24 cellular contexts compared by ENCODE assay signal in the genomic region with DNA sequence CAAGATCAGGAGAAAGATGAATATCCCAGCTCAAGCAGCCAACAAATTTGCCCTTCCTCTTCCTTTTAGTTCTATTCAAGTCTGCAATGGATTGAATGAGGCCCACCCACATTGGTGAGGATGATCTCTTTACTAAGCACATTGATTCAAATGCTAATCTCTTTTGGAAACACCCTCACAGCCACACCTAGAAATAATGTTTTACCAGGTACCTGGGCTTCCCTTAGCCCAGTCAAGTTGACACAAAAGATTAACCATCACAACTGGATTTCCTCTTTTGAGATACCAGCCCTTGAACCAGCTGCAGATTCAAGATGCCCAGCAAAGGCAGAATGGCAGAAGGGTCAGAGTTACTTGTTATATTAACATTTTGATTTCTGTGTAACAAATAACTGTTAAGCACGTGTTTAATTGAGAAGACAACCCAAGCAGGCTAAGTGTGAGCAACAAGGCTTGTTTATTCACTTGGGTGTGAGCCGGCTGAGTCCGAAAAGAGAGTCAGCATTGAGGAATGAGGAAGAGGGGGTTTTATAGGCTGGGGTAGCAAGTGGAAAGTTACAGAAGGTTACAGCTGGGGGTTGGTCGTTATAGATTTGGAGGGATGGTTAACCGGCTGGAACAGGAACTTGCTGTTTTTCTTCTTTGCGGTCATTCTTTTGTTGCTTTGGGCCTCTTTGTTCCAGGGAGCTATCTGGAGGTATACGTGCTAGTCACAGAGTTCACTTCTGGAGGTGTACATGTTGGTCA.
DNase-seq lines count a peak whose midpoint lies in the region; ATAC-seq and TF ChIP-seq lines count a peak whose summit lies in the region.
"Had no signal": no experiment of that assay in that cellular context is flagged by ENCODE, and none has a peak within 500 bp of the region (broad histone marks: within the 10 kb centered on the region; RNA-seq: fewer than 3 reads in every experiment).

No MANE protein-coding gene starts in this region.

- H3K9me3 Mint-ChIP-seq in endodermal cell, result peaks cover 14% of the 10 kb centered on the region
- H3K9me3 Mint-ChIP-seq: activated CD4-positive, alpha-beta T cell treated with anti-CD3 and anti-CD28 coated beads, Interleukin-2, amount 10 ng/mL, durations not matched to agents 24 days and 14 days had no signal

- peaks cover 77% of the 10 kb centered on the region for H3K4me1 Mint-ChIP-seq in endodermal cell
- H3K4me1 Mint-ChIP-seq: activated CD4-positive, alpha-beta T cell treated with anti-CD3 and anti-CD28 coated beads, Interleukin-2, amount 10 ng/mL, durations not matched to agents 24 days and 14 days; naive thymus-derived CD4-positive, alpha-beta T cell had no signal

- no peak for TF ChIP-seq CTCF in NB4 (IDR thresholded peaks at IDR 0.05; ENCODE audit: low read depth, low read length)
- TF ChIP-seq CTCF in endodermal cell (conservative IDR thresholded peaks at IDR 0.05), result no peak
- no peak for TF ChIP-seq CTCF in mucosa of descending colon (IDR thresholded peaks at IDR 0.05)

- H3K9ac ChIP-seq in endodermal cell (ENCODE audit: extremely low read depth, low read length, poor library complexity, severe bottlenecking), result no peak overlapping the region
- H3K9ac ChIP-seq: BLaER1 treated with 17β-estradiol and CSF1 and Interleukin-3, amounts not matched to agents 10 nM and 100 nM had no signal

- H3K27ac Mint-ChIP-seq in endodermal cell, result peak overlapping the region; percentile 23
- H3K27ac Mint-ChIP-seq: activated CD4-positive, alpha-beta T cell treated with anti-CD3 and anti-CD28 coated beads, Interleukin-2, amount 10 ng/mL, durations not matched to agents 24 days and 14 days; naive thymus-derived CD4-positive, alpha-beta T cell had no signal

- peak; percentile 78 for DNase-seq in Caki2 (ENCODE audit: low read depth)
- DNase-seq in NB4 (ENCODE audit: low read depth), result peak; percentile 2
- DNase-seq in endodermal cell, result no peak
- peak in 1 of 3 donors; percentile 51 for DNase-seq in mucosa of descending colon
- DNase-seq in COLO829 (ENCODE audit: low spot score), result no peak
- DNase-seq in DMS53 treated with DMSO at 0.1 percent for 48 hours (lab: John Stamatoyannopoulos, UW; ENCODE audit: unreplicated experiment), result no peak
- no peak for DNase-seq in MV-4-11 (lab: John Stamatoyannopoulos, UW)
- DNase-seq in HuH-7.5 (ENCODE audit: low spot score), result no peak
- DNase-seq: activated CD4-positive, alpha-beta T cell treated with anti-CD3 and anti-CD28 coated beads, Interleukin-2, amount 10 ng/mL, durations not matched to agents 24 days and 14 days; activated CD8-positive, alpha-beta memory T cell treated with anti-CD3 and anti-CD28 coated beads, Interleukin-2, amount 50 U/mL, for 4 hours; activated effector memory CD4-positive, alpha-beta T cell treated with Interleukin-2 at 50 U/mL for 16 hours; DMS153; heart left ventricle; lower lobe of right lung; naive thymus-derived CD4-positive, alpha-beta T cell; NCI-H1105; NCI-H2081 treated with DMSO at 0.1 percent for 48 hours; SW 1271; uterus had no signal

- ATAC-seq in mucosa of descending colon, result peak; percentile 87
- ATAC-seq: heart left ventricle; K562; lower lobe of right lung; naive thymus-derived CD4-positive, alpha-beta T cell had no signal

- peaks cover 43% of the 10 kb centered on the region for H3K27me3 ChIP-seq in endodermal cell (ENCODE audit: control insufficient read depth, insufficient read depth, low read length, poor library complexity, severe bottlenecking)
- H3K27me3 ChIP-seq: BLaER1 treated with 17β-estradiol and CSF1 and Interleukin-3, amounts not matched to agents 10 nM and 100 nM; heart left ventricle; uterus had no signal

- H3K9me3 ChIP-seq in endodermal cell (ENCODE audit: control insufficient read depth, low read length) (peaks cover 8% of the 10 kb centered on the region), mucosa of descending colon (no peaks in the 10 kb centered on the region)
- H3K9me3 ChIP-seq: HAP-1, lower lobe of right lung, uterus had no signal

- H3K36me3 ChIP-seq in endodermal cell (ENCODE audit: control insufficient read depth, insufficient read depth, low read length) (no peaks in the 10 kb centered on the region), mucosa of descending colon (ENCODE audit: low read depth) (no peaks in the 10 kb centered on the region)
- H3K36me3 ChIP-seq: BLaER1 treated with 17β-estradiol and CSF1 and Interleukin-3, amounts not matched to agents 10 nM and 100 nM; cardiac muscle cell; HAP-1; heart left ventricle; lower lobe of right lung; uterus had no signal

- H3K27me3 Mint-ChIP-seq in endodermal cell (ENCODE audit: insufficient read depth), result peaks cover 62% of the 10 kb centered on the region

- H3K4me3 ChIP-seq in NB4 (ENCODE audit: low read depth, low read length) (no peak overlapping the region), endodermal cell (ENCODE audit: low read length) (no peak overlapping the region), mucosa of descending colon (no peak overlapping the region)
- H3K4me3 ChIP-seq: BLaER1 treated with 17β-estradiol and CSF1 and Interleukin-3, amounts not matched to agents 10 nM and 100 nM; cardiac muscle cell; HAP-1; heart left ventricle; K562; lower lobe of right lung; uterus had no signal

- 86 to 90% methylated on average over 4 to 7 of the region's 7 CpGs for WGBS in endodermal cell (ENCODE audit: insufficient coverage in 1 of 2, insufficient read length in 1 of 2), 2 experiments

- peak overlapping the region; percentile 7 for H3K4me3 Mint-ChIP-seq in endodermal cell
- H3K4me3 Mint-ChIP-seq: activated CD4-positive, alpha-beta T cell treated with anti-CD3 and anti-CD28 coated beads, Interleukin-2, amount 10 ng/mL, durations not matched to agents 24 days and 14 days; naive thymus-derived CD4-positive, alpha-beta T cell had no signal

- in situ Hi-C loops in Caki2 (cut with HindIII; ENCODE audit: low pct_unique_long_range_greater_than_20kb, low sequenced_read_pairs), result no loop called here

- H3K4me1 ChIP-seq in endodermal cell (ENCODE audit: control insufficient read depth, insufficient read depth, low read length), result peaks cover 10% of the 10 kb centered on the region
- H3K4me1 ChIP-seq in mucosa of descending colon (ENCODE audit: low read depth), result peaks cover 13% of the 10 kb centered on the region
- H3K4me1 ChIP-seq: BLaER1 treated with 17β-estradiol and CSF1 and Interleukin-3, amounts not matched to agents 10 nM and 100 nM; HAP-1; lower lobe of right lung; uterus had no signal

- intact Hi-C loops in mucosa of descending colon (cut with DNase I, micrococcal nuclease), result no loop called here

- H3K27ac ChIP-seq in endodermal cell (ENCODE audit: low read depth, low read length), result no peak overlapping the region
- H3K27ac ChIP-seq: BLaER1 treated with 17β-estradiol and CSF1 and Interleukin-3, amounts not matched to agents 10 nM and 100 nM; cardiac muscle cell; heart left ventricle; HL-60; lower lobe of right lung; uterus had no signal

- H3K36me3 Mint-ChIP-seq in endodermal cell (ENCODE audit: low read depth), result peaks cover 2% of the 10 kb centered on the region
- H3K36me3 Mint-ChIP-seq: naive thymus-derived CD4-positive, alpha-beta T cell had no signal

- TF ChIP-seq POLR2A in NB4 (IDR thresholded peaks at IDR 0.05; ENCODE audit: extremely low read depth, insufficient read length), result no peak

Comparison
In these comparisons a context has a peak if more than half of its experiments do, and no peak if none do; other contexts are left out.
1. DNase-seq: peak in Caki2 (single experiment) and NB4 (single experiment); none in endodermal cell (single experiment), COLO829 (single experiment), DMS53 treated with DMSO at 0.1 percent for 48 hours (single experiment), MV-4-11 (single experiment) and HuH-7.5 (single experiment).